Comparison of ENCODE assay signal across 23 cellular contexts in genomic region chr2:238558456-238559099, GRCh38.
"Had no signal": no experiment of that assay in that cellular context is flagged by ENCODE, and none has a peak within 500 bp of the region (broad histone marks: within the 10 kb centered on the region; RNA-seq: fewer than 3 reads in every experiment).

No MANE protein-coding gene starts in this region.

- H3K4me3 ChIP-seq: colonic mucosa, sigmoid colon, stomach had no signal

- H3K4me1 ChIP-seq: colonic mucosa, foreskin keratinocyte, parathyroid adenoma, stomach had no signal

- H3K27ac ChIP-seq: brain microvascular endothelial cell, colonic mucosa, epithelial cell of prostate, foreskin keratinocyte, parathyroid adenoma, sigmoid colon, stomach had no signal

- H3K27ac Mint-ChIP-seq: activated CD4-positive, alpha-beta T cell treated with anti-CD3 and anti-CD28 coated beads, Interleukin-2, amount 10 ng/mL, durations not matched to agents 24 days and 14 days; endodermal cell; stimulated activated effector memory CD8-positive, alpha-beta T cell treated with anti-CD3 and anti-CD28 coated beads, Interleukin-12 subunit alpha, Interleukin-12 subunit beta, amount 100 ng/mL, for 72 hours had no signal

- ATAC-seq: activated T-cell treated with anti-CD3 and anti-CD28 coated beads, Interleukin-2, amount 50 U/mL, for 4 hours; foreskin keratinocyte; naive thymus-derived CD8-positive, alpha-beta T cell; stimulated activated effector memory CD8-positive, alpha-beta T cell treated with anti-CD3 and anti-CD28 coated beads, Interleukin-12 subunit alpha, Interleukin-12 subunit beta, amount 100 ng/mL, for 72 hours had no signal

- DNase-seq: activated CD4-positive, alpha-beta T cell treated with anti-CD3 and anti-CD28 coated beads, Interleukin-2, amount 10 ng/mL, durations not matched to agents 24 days and 14 days; activated CD4-positive, CD25-positive, alpha-beta regulatory T cell; activated CD8-positive, alpha-beta memory T cell treated with anti-CD3 and anti-CD28 coated beads, Interleukin-2, amount 50 U/mL, for 4 hours; activated effector memory CD4-positive, alpha-beta T cell treated with Interleukin-2 at 50 U/mL for 16 hours; activated naive CD4-positive, alpha-beta T cell treated with anti-CD3 and anti-CD28 coated beads, Interleukin-2, amount 50 U/mL, for 16 hours; activated T-cell treated with anti-CD3 and anti-CD28 coated beads, Interleukin-2, amount 50 U/mL, for 4 hours; aorta; brain microvascular endothelial cell; colonic mucosa; endodermal cell; foreskin keratinocyte; hippocampal formation; islet precursor cell; mesendoderm; sigmoid colon; stimulated activated CD4-positive, alpha-beta T cell treated with anti-CD3 and anti-CD28 coated beads, Interleukin-4, amount 100 ng/mL, for 24 hours; stomach; T1000 had no signal

- H3K27me3 Mint-ChIP-seq: activated CD4-positive, alpha-beta T cell treated with anti-CD3 and anti-CD28 coated beads, Interleukin-2, amount 10 ng/mL, durations not matched to agents 24 days and 14 days had no signal

- H3K9me3 ChIP-seq: colonic mucosa, sigmoid colon had no signal

- H3K9ac ChIP-seq: parathyroid adenoma had no signal

- H3K36me3 Mint-ChIP-seq: stimulated activated effector memory CD8-positive, alpha-beta T cell treated with anti-CD3 and anti-CD28 coated beads, Interleukin-12 subunit alpha, Interleukin-12 subunit beta, amount 100 ng/mL, for 72 hours had no signal

- H3K27me3 ChIP-seq: brain microvascular endothelial cell, colonic mucosa, sigmoid colon had no signal

- H3K36me3 ChIP-seq: brain microvascular endothelial cell, colonic mucosa, sigmoid colon, stomach had no signal

- H3K9me3 Mint-ChIP-seq: activated CD4-positive, alpha-beta T cell treated with anti-CD3 and anti-CD28 coated beads, Interleukin-2, amount 10 ng/mL, durations not matched to agents 24 days and 14 days; activated T-cell treated with anti-CD3 and anti-CD28 coated beads, Interleukin-2, amount 50 U/mL, for 4 hours; central memory CD8-positive, alpha-beta T cell; endodermal cell; stimulated activated effector memory CD8-positive, alpha-beta T cell treated with anti-CD3 and anti-CD28 coated beads, Interleukin-12 subunit alpha, Interleukin-12 subunit beta, amount 100 ng/mL, for 72 hours had no signal

- H3K4me1 Mint-ChIP-seq: activated CD4-positive, alpha-beta T cell treated with anti-CD3 and anti-CD28 coated beads, Interleukin-2, amount 10 ng/mL, durations not matched to agents 24 days and 14 days; central memory CD8-positive, alpha-beta T cell; endodermal cell; naive thymus-derived CD8-positive, alpha-beta T cell; stimulated activated effector memory CD8-positive, alpha-beta T cell treated with anti-CD3 and anti-CD28 coated beads, Interleukin-12 subunit alpha, Interleukin-12 subunit beta, amount 100 ng/mL, for 72 hours had no signal

- H3K4me3 Mint-ChIP-seq: activated CD4-positive, alpha-beta T cell treated with anti-CD3 and anti-CD28 coated beads, Interleukin-2, amount 10 ng/mL, durations not matched to agents 24 days and 14 days; activated T-cell treated with anti-CD3 and anti-CD28 coated beads, Interleukin-2, amount 50 U/mL, for 4 hours; central memory CD8-positive, alpha-beta T cell; endodermal cell; naive thymus-derived CD8-positive, alpha-beta T cell; stimulated activated effector memory CD8-positive, alpha-beta T cell treated with anti-CD3 and anti-CD28 coated beads, Interleukin-12 subunit alpha, Interleukin-12 subunit beta, amount 100 ng/mL, for 72 hours had no signal

- H2AFZ ChIP-seq: parathyroid adenoma had no signal
